24 cellular contexts compared by ENCODE assay signal in the genomic region with DNA sequence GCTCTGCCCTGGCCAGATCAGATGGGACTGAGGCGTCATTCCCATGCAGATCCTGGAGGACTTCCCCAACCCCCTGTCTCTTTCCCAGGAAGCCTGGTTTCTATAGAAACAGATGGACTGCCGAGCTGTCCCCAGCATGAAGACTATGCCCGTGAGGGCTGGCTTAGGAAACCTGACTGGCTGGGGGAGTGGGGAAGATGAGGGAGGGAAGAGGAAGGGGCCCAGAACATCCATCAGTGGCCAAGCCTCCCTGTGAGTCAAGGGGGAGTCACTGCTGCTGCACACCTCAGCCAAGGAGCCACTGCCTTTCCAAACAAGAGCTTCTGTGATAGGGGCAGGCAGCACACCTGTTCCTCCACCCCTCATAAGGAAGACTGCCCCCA. TPM values are rescaled to one million over a fixed set of nuclear protein-coding genes. Genes with fewer than 3 reads are reported as not detected.
DNase-seq lines count a peak whose midpoint lies in the region; ATAC-seq, FAIRE-seq and TF ChIP-seq lines count a peak whose summit lies in the region.
"Had no signal": no experiment of that assay in that cellular context is flagged by ENCODE, and none has a peak within 500 bp of the region (broad histone marks: within the 10 kb centered on the region; RNA-seq: fewer than 3 reads in every experiment).

No MANE protein-coding gene starts in this region.

- no peak for TF ChIP-seq POLR2A in thyroid gland (IDR thresholded peaks at IDR 0.05)
- no peak for TF ChIP-seq POLR2A in H54 (IDR thresholded peaks at IDR 0.05; ENCODE audit: low read depth, low read length)

- no peak overlapping the region for H3K27ac ChIP-seq in RWPE2 (ENCODE audit: poor library complexity, severe bottlenecking)
- no peak overlapping the region for H3K27ac ChIP-seq in mesendoderm (ENCODE audit: low read depth, low read length)
- H3K27ac ChIP-seq in subcutaneous abdominal adipose tissue (ENCODE audit: low read depth, low read length), result peak overlapping the region; percentile 69
- peak overlapping the region in 1 of 3 donors; percentile 23 for H3K27ac ChIP-seq in thyroid gland
- H3K27ac ChIP-seq: parathyroid adenoma, testis had no signal

- peaks cover 43% of the 10 kb centered on the region for H3K4me1 Mint-ChIP-seq in stimulated activated naive CD8-positive, alpha-beta T cell treated with anti-CD3 and anti-CD28 coated beads, Interleukin-15, Interleukin-2, amounts not matched to agents 100 ng/mL and 50 ng/mL, for 24 hours (ENCODE audit: low read depth)

- H3K4me1 ChIP-seq in RWPE2 (ENCODE audit: insufficient read depth, poor library complexity, severe bottlenecking) (no peaks in the 10 kb centered on the region), mesendoderm (ENCODE audit: control insufficient read depth, low read depth, low read length) (peaks cover 4% of the 10 kb centered on the region), subcutaneous abdominal adipose tissue (ENCODE audit: control insufficient read depth in 5 of 5, insufficient read depth in 5 of 5, low read length in 5 of 5) (peaks cover 28 to 100% (median 92%) of the 10 kb centered on the region in 5 donors), thyroid gland (peaks cover 32 to 84% of the 10 kb centered on the region in 2 donors)
- H3K4me1 ChIP-seq: parathyroid adenoma had no signal

- no peaks in the 10 kb centered on the region for H3K27me3 ChIP-seq in RWPE2 (ENCODE audit: insufficient read depth, poor library complexity, severe bottlenecking)
- no peaks in the 10 kb centered on the region for H3K27me3 ChIP-seq in mesendoderm (ENCODE audit: insufficient read depth, low read length, poor library complexity)
- H3K27me3 ChIP-seq in subcutaneous abdominal adipose tissue (ENCODE audit: control insufficient read depth in 5 of 5, insufficient read depth in 4 of 5, low read length in 5 of 5), result peaks cover 0 to 16% (median 0%) of the 10 kb centered on the region in 5 donors
- no peaks in the 10 kb centered on the region for H3K27me3 ChIP-seq in thyroid gland
- H3K27me3 ChIP-seq: testis had no signal

- DNase-seq in stimulated activated naive CD8-positive, alpha-beta T cell treated with anti-CD3 and anti-CD28 coated beads, Interleukin-15, Interleukin-2, amounts not matched to agents 100 U/mL and 50 U/mL, for 24 hours, result no peak
- DNase-seq in RWPE2 (ENCODE audit: low spot score) (peak; percentile 38), mesendoderm (peak; percentile 56), thyroid gland (no peak), H54 (ENCODE audit: insufficient read length, low spot score) (no peak), NOMO-1 treated with DMSO at 0.1 percent for 48 hours (lab: John Stamatoyannopoulos, UW; ENCODE audit: unreplicated experiment) (no peak)
- DNase-seq: activated CD4-positive, alpha-beta T cell treated with anti-CD3 and anti-CD28 coated beads for 36 hours; activated naive CD4-positive, alpha-beta T cell treated with Interleukin-2 at 50 U/mL for 16 hours; activated T-cell treated with anti-CD3 and anti-CD28 coated beads, Interleukin-2, amount 50 U/mL, for 48 hours; CD4-positive, CD25-positive, alpha-beta regulatory T cell; effector CD4-positive, alpha-beta T cell; erythroblast; foreskin fibroblast; GF-D8; KG1; NCI-H1436 treated with DMSO at 0.1 percent for 48 hours; OCI-M1; SHP77 treated with DMSO at 0.1 percent for 48 hours; testis had no signal

- H4K8ac ChIP-seq in mesendoderm (ENCODE audit: low read depth, low read length), result no peak overlapping the region

- no peak overlapping the region for H3K4me2 ChIP-seq in mesendoderm (ENCODE audit: low read length)

- H3K79me2 ChIP-seq in mesendoderm (ENCODE audit: control insufficient read depth, insufficient read depth, low read length), result peaks cover 6% of the 10 kb centered on the region
- H3K79me2 ChIP-seq: parathyroid adenoma had no signal

- no peak overlapping the region for H3K18ac ChIP-seq in mesendoderm (ENCODE audit: low read length)

- no CpG with 5 or more reads among the region's 3 CpGs for WGBS in mesendoderm (ENCODE audit: extremely low coverage, insufficient coverage, low lambda C conversion rate)
- 52 to 64% methylated on average over 3 of the region's 3 CpGs for WGBS in thyroid gland, 2 donors

- H3K23ac ChIP-seq in mesendoderm (ENCODE audit: low read length), result no peak overlapping the region

- no peaks in the 10 kb centered on the region for H3K9me3 Mint-ChIP-seq in stimulated activated naive CD8-positive, alpha-beta T cell treated with anti-CD3 and anti-CD28 coated beads, Interleukin-15, Interleukin-2, amounts not matched to agents 100 ng/mL and 50 ng/mL, for 24 hours
- H3K9me3 Mint-ChIP-seq: CD4-positive, CD25-positive, alpha-beta regulatory T cell had no signal

- no peak overlapping the region for H2BK15ac ChIP-seq in mesendoderm (replicated peaks; ENCODE audit: low read depth)

- no peaks in the 10 kb centered on the region for H3K27me3 Mint-ChIP-seq in stimulated activated naive CD8-positive, alpha-beta T cell treated with anti-CD3 and anti-CD28 coated beads, Interleukin-15, Interleukin-2, amounts not matched to agents 100 ng/mL and 50 ng/mL, for 24 hours
- H3K27me3 Mint-ChIP-seq: activated CD4-positive, alpha-beta T cell treated with anti-CD3 and anti-CD28 coated beads for 36 hours; CD4-positive, CD25-positive, alpha-beta regulatory T cell had no signal

- H3K79me1 ChIP-seq in mesendoderm (ENCODE audit: low read length), result peaks cover 18% of the 10 kb centered on the region

- H3K56ac ChIP-seq in mesendoderm (ENCODE audit: low read length), result no peak overlapping the region

- no peak overlapping the region for H3K4me3 Mint-ChIP-seq in stimulated activated naive CD8-positive, alpha-beta T cell treated with anti-CD3 and anti-CD28 coated beads, Interleukin-15, Interleukin-2, amounts not matched to agents 100 ng/mL and 50 ng/mL, for 24 hours
- H3K4me3 Mint-ChIP-seq: activated CD4-positive, alpha-beta T cell treated with anti-CD3 and anti-CD28 coated beads for 36 hours had no signal

- H2BK120ac ChIP-seq in mesendoderm (ENCODE audit: low read depth, low read length), result no peak overlapping the region

- TF ChIP-seq CTCF in RWPE2 (IDR thresholded peaks at IDR 0.05; ENCODE audit: poor library complexity, severe bottlenecking) (no peak), thyroid gland (IDR thresholded peaks at IDR 0.05) (no peak)

- H3K9ac ChIP-seq in mesendoderm (ENCODE audit: low read length) (no peak overlapping the region), subcutaneous abdominal adipose tissue (ENCODE audit: low read length in 5 of 5) (no peak overlapping the region)
- H3K9ac ChIP-seq: parathyroid adenoma had no signal

- no peak overlapping the region for H2AK5ac ChIP-seq in mesendoderm (ENCODE audit: low read length)

- ATAC-seq in stimulated activated naive CD8-positive, alpha-beta T cell treated with anti-CD3 and anti-CD28 coated beads, Interleukin-15, Interleukin-2, amounts not matched to agents 100 U/mL and 50 U/mL, for 24 hours, result no peak
- ATAC-seq in RWPE2 (ENCODE audit: low read depth), result peak; percentile 22; the same call in 1 of the 3 replicates
- ATAC-seq: activated CD4-positive, alpha-beta T cell treated with anti-CD3 and anti-CD28 coated beads for 36 hours had no signal

- H3K4ac ChIP-seq in mesendoderm (ENCODE audit: low read depth, low read length), result no peak overlapping the region

- no peak overlapping the region for H4K5ac ChIP-seq in mesendoderm (ENCODE audit: low read length)

- no peak overlapping the region for H3K4me3 ChIP-seq in RWPE2 (ENCODE audit: severe bottlenecking)
- no peak overlapping the region for H3K4me3 ChIP-seq in mesendoderm (ENCODE audit: low read length)
- no peak overlapping the region for H3K4me3 ChIP-seq in subcutaneous abdominal adipose tissue (ENCODE audit: low read depth in 1 of 5, low read length in 5 of 5)
- H3K4me3 ChIP-seq in thyroid gland (replicated peaks in 1 of 3), result no peak overlapping the region
- H3K4me3 ChIP-seq: testis had no signal

- H3K36me3 ChIP-seq in RWPE2 (ENCODE audit: low read depth), result no peaks in the 10 kb centered on the region; the same call in 1 of the 2 replicates
- no peaks in the 10 kb centered on the region for H3K36me3 ChIP-seq in mesendoderm (ENCODE audit: control insufficient read depth, insufficient read depth, low read length)
- H3K36me3 ChIP-seq in subcutaneous abdominal adipose tissue (ENCODE audit: control insufficient read depth in 5 of 5, insufficient read depth in 5 of 5, low read length in 5 of 5), result peaks cover 0 to 10% (median 9%) of the 10 kb centered on the region in 5 donors
- H3K36me3 ChIP-seq in thyroid gland, result no peaks in the 10 kb centered on the region

- no peak for FAIRE-seq in H54 (lab: Jason Lieb, UNC)
- FAIRE-seq: islet of Langerhans, TTC549 had no signal

- intact Hi-C loops in thyroid gland (cut with DNase I), result no loop called here

- no peaks in the 10 kb centered on the region for H3K36me3 Mint-ChIP-seq in stimulated activated naive CD8-positive, alpha-beta T cell treated with anti-CD3 and anti-CD28 coated beads, Interleukin-15, Interleukin-2, amounts not matched to agents 100 ng/mL and 50 ng/mL, for 24 hours (ENCODE audit: low read depth)
- H3K36me3 Mint-ChIP-seq: CD4-positive, CD25-positive, alpha-beta regulatory T cell had no signal

- H3K9me3 ChIP-seq in RWPE2 (ENCODE audit: severe bottlenecking), result no peaks in the 10 kb centered on the region
- no peaks in the 10 kb centered on the region for H3K9me3 ChIP-seq in subcutaneous abdominal adipose tissue (ENCODE audit: control insufficient read depth in 5 of 5, low read length in 5 of 5)
- no peaks in the 10 kb centered on the region for H3K9me3 ChIP-seq in thyroid gland
- H3K9me3 ChIP-seq: testis had no signal

- no peak overlapping the region for H2BK5ac ChIP-seq in mesendoderm (ENCODE audit: low read length)

- peak overlapping the region; percentile 34 for H3K27ac Mint-ChIP-seq in stimulated activated naive CD8-positive, alpha-beta T cell treated with anti-CD3 and anti-CD28 coated beads, Interleukin-15, Interleukin-2, amounts not matched to agents 100 ng/mL and 50 ng/mL, for 24 hours
- H3K27ac Mint-ChIP-seq: activated CD4-positive, alpha-beta T cell treated with anti-CD3 and anti-CD28 coated beads for 36 hours had no signal

RNA-seq across cellular contexts. Expression of a gene that starts 5.8 kb away (rescaled TPM):
- 23.1 TPM for polyA plus RNA-seq in mesendoderm (2013, experiment 1 of 2)
- polyA plus RNA-seq in mesendoderm (2013, experiment 2 of 2), result 24.6 TPM
- 10 to 100 TPM; 21.7 to 34.0 (median 30.9) TPM for total RNA-seq in thyroid gland

Comparison
In these comparisons a context has a peak if more than half of its experiments do, and no peak if none do; other contexts are left out.
1. DNase-seq: peak in RWPE2 (single experiment) and mesendoderm (single experiment); none in stimulated activated naive CD8-positive, alpha-beta T cell treated with anti-CD3 and anti-CD28 coated beads, Interleukin-15, Interleukin-2, amounts not matched to agents 100 U/mL and 50 U/mL, for 24 hours (single experiment), thyroid gland (0 of 2), H54 (single experiment) and NOMO-1 treated with DMSO at 0.1 percent for 48 hours (single experiment).